14 cellular contexts compared by ENCODE assay signal in genomic region chr12:116236986-116237385, GRCh38. TPM values are rescaled to one million over a fixed set of nuclear protein-coding genes. Genes with fewer than 3 reads are reported as not detected.
A peak's percentile ranks its signal among the peaks of the same experiment; 100 is the strongest.
DNase-seq lines count a peak whose midpoint lies in the region; ATAC-seq and TF ChIP-seq lines count a peak whose summit lies in the region.
"Had no signal": no experiment of that assay in that cellular context is flagged by ENCODE, and none has a peak within 500 bp of the region (broad histone marks: within the 10 kb centered on the region; RNA-seq: fewer than 3 reads in every experiment).

No MANE protein-coding gene starts in this region.

- ATAC-seq in body of pancreas = no peak

- DNase-seq in T-helper 2 cell treated with Interferon-gamma antibody and Interleukin-4, amounts not matched to agents 5 μg/mL and 100 μg/mL, for 36 hours (ENCODE audit: low spot score) = no peak
- no peak for DNase-seq in T-helper 2 cell
- DNase-seq in OCI-M1 (lab: John Stamatoyannopoulos, UW) = peak; percentile 22
- DNase-seq in endothelial cell (ENCODE audit: low spot score) = no peak
- DNase-seq in body of pancreas = no peak
- no peak for DNase-seq in hippocampal formation (lab: John Stamatoyannopoulos, UW)
- no peak for DNase-seq in foreskin fibroblast
- DNase-seq: activated naive CD4-positive, alpha-beta T cell treated with anti-CD3 and anti-CD28 coated beads, Interleukin-2, amount 10 ng/mL, durations not matched to agents 7 days and 5 days; NCI-H1417 treated with DMSO at 0.1 percent for 48 hours had no signal

- no peak for TF ChIP-seq CTCF in endothelial cell (IDR thresholded peaks at IDR 0.05; ENCODE audit: unreplicated experiment)
- TF ChIP-seq CTCF in neutrophil (IDR thresholded peaks at IDR 0.05) = no peak
- no peak for TF ChIP-seq CTCF in body of pancreas (IDR thresholded peaks at IDR 0.05)
- no peak for TF ChIP-seq CTCF in foreskin fibroblast (IDR thresholded peaks at IDR 0.05; ENCODE audit: low read depth, low read length)

- H3K36me3 ChIP-seq in neutrophil (peaks cover 4% of the 10 kb centered on the region), body of pancreas (replicated peaks in 1 of 2; ENCODE audit: insufficient read depth in 1 of 2, low read depth in 2 of 2) (no peaks in the 10 kb centered on the region)
- H3K36me3 ChIP-seq: tibial nerve had no signal

- no peak for TF ChIP-seq POLR2A in body of pancreas (IDR thresholded peaks at IDR 0.05)

- H3K9me3 Mint-ChIP-seq in T-helper 2 cell treated with Interferon-gamma antibody and Interleukin-4, amounts not matched to agents 5 μg/mL and 100 μg/mL, for 36 hours = no peaks in the 10 kb centered on the region
- no peaks in the 10 kb centered on the region for H3K9me3 Mint-ChIP-seq in endothelial cell (ENCODE audit: unreplicated experiment)
- H3K9me3 Mint-ChIP-seq: activated naive CD4-positive, alpha-beta T cell treated with anti-CD3 and anti-CD28 coated beads, Interleukin-2, amount 10 ng/mL, durations not matched to agents 7 days and 5 days had no signal

- H3K4me1 Mint-ChIP-seq in T-helper 2 cell treated with Interferon-gamma antibody and Interleukin-4, amounts not matched to agents 5 μg/mL and 100 μg/mL, for 36 hours (ENCODE audit: low read depth) = peaks cover 22% of the 10 kb centered on the region
- H3K4me1 Mint-ChIP-seq in endothelial cell (ENCODE audit: unreplicated experiment) = peaks cover 12% of the 10 kb centered on the region

- intact Hi-C loops in body of pancreas (cut with DNase I) = loop anchor here (10.0 kb wide), 1 partner anchor 222 kb away; no protein-coding TSS in a partner anchor

- WGBS in body of pancreas, 2 donors = 68 to 71% methylated on average over 3 of the region's 3 CpGs

- peak overlapping the region; percentile 54 for H3K27ac ChIP-seq in neutrophil
- H3K27ac ChIP-seq in body of pancreas = no peak overlapping the region
- H3K27ac ChIP-seq: 22Rv1 had no signal

- H3K27me3 Mint-ChIP-seq in T-helper 2 cell treated with Interferon-gamma antibody and Interleukin-4, amounts not matched to agents 5 μg/mL and 100 μg/mL, for 36 hours (ENCODE audit: low read depth) = no peaks in the 10 kb centered on the region
- peaks cover under 1% of the 10 kb centered on the region for H3K27me3 Mint-ChIP-seq in endothelial cell (ENCODE audit: unreplicated experiment)
- H3K27me3 Mint-ChIP-seq: activated naive CD4-positive, alpha-beta T cell treated with anti-CD3 and anti-CD28 coated beads, Interleukin-2, amount 10 ng/mL, durations not matched to agents 7 days and 5 days had no signal

- H3K27me3 ChIP-seq in neutrophil (no peaks in the 10 kb centered on the region), body of pancreas (no peaks in the 10 kb centered on the region)
- H3K27me3 ChIP-seq: tibial nerve had no signal

- H3K4me1 ChIP-seq in neutrophil (ENCODE audit: control insufficient read depth in 1 of 2, insufficient read depth in 1 of 2, low read depth in 1 of 2, low read length in 1 of 2) (peaks cover 20 to 39% of the 10 kb centered on the region in 2 experiments), body of pancreas (peaks cover 14% of the 10 kb centered on the region)

- peak overlapping the region; percentile 62 for H3K4me3 Mint-ChIP-seq in T-helper 2 cell treated with Interferon-gamma antibody and Interleukin-4, amounts not matched to agents 5 μg/mL and 100 μg/mL, for 36 hours
- no peak overlapping the region for H3K4me3 Mint-ChIP-seq in endothelial cell (ENCODE audit: unreplicated experiment)
- H3K4me3 Mint-ChIP-seq: activated naive CD4-positive, alpha-beta T cell treated with anti-CD3 and anti-CD28 coated beads, Interleukin-2, amount 10 ng/mL, durations not matched to agents 7 days and 5 days had no signal

- H3K4me3 ChIP-seq in neutrophil (ENCODE audit: low read depth in 1 of 2, low read length in 1 of 2) = no peak overlapping the region
- H3K4me3 ChIP-seq in body of pancreas = no peak overlapping the region
- H3K4me3 ChIP-seq in foreskin fibroblast (ENCODE audit: low read depth in 1 of 2, low read length in 2 of 2) = no peak overlapping the region
- H3K4me3 ChIP-seq: coronary artery, smooth muscle cell, tibial nerve had no signal

- H3K27ac Mint-ChIP-seq in T-helper 2 cell treated with Interferon-gamma antibody and Interleukin-4, amounts not matched to agents 5 μg/mL and 100 μg/mL, for 36 hours = peak overlapping the region; percentile 74
- H3K27ac Mint-ChIP-seq in endothelial cell (ENCODE audit: unreplicated experiment) = peak overlapping the region; percentile 19

- H3K9me3 ChIP-seq in neutrophil = no peaks in the 10 kb centered on the region
- H3K9me3 ChIP-seq in body of pancreas = no peaks in the 10 kb centered on the region
- H3K9me3 ChIP-seq: tibial nerve had no signal

- H3K36me3 Mint-ChIP-seq in T-helper 2 cell treated with Interferon-gamma antibody and Interleukin-4, amounts not matched to agents 5 μg/mL and 100 μg/mL, for 36 hours (ENCODE audit: low read depth) = peaks cover 8% of the 10 kb centered on the region
- H3K36me3 Mint-ChIP-seq in endothelial cell (ENCODE audit: low read depth, unreplicated experiment) = no peaks in the 10 kb centered on the region

RNA-seq across cellular contexts. Expression of gene MED13L, which starts 40.5 kb away (rescaled TPM):
- total RNA-seq in endothelial cell (ENCODE audit: unreplicated experiment) (97.0 TPM), body of pancreas (10 to 100 TPM; 65.9 to 72.6 TPM)
